In genomic region chrX:71669947-71670346, GRCh38 we compare ENCODE assay signal across 11 cellular contexts. TPM values are rescaled to one million over a fixed set of nuclear protein-coding genes. Genes with fewer than 3 reads are reported as not detected.
A peak's percentile ranks its signal among the peaks of the same experiment; 100 is the strongest.
DNase-seq lines count a peak whose midpoint lies in the region; ATAC-seq, FAIRE-seq and TF ChIP-seq lines count a peak whose summit lies in the region.
"Not testable (repeated sequence)": the region's sequence is repeated elsewhere in the genome, so short reads cannot be mapped to it uniquely, and the experiment has no call there.
"Had no signal": no experiment of that assay in that cellular context is flagged by ENCODE, and none has a peak within 500 bp of the region (broad histone marks: within the 10 kb centered on the region; RNA-seq: fewer than 3 reads in every experiment).

No MANE protein-coding gene starts in this region.

- H3K4me1 ChIP-seq in HepG2 (ENCODE audit: insufficient read depth, low read length) = not testable (repeated sequence)

- in situ Hi-C loops in HepG2 (cut with HindIII; ENCODE audit: extremely low pct_ligation_motif_present, low pct_unique_long_range_greater_than_20kb) = not testable (repeated sequence)

- H3K79me2 ChIP-seq in HepG2 (ENCODE audit: insufficient read depth, low read length) = not testable (repeated sequence)

- peak; percentile 39; the same call in 1 of the 2 replicates for TF ChIP-seq RAD21 in HepG2 (CRISPR knock-in tag; IDR thresholded peaks at IDR 0.05)

- not testable (repeated sequence) for H3K36me3 ChIP-seq in HepG2 (replicated peaks in 1 of 2; ENCODE audit: control insufficient read depth in 1 of 2, insufficient read depth in 2 of 2, low read length in 2 of 2)

- not testable (repeated sequence) for H3K9me3 Mint-ChIP-seq in CD4-positive, alpha-beta T cell; activated naive CD4-positive, alpha-beta T cell treated with anti-CD3 and anti-CD28 coated beads, Interleukin-2, amount 10 ng/mL, durations not matched to agents 7 days and 5 days

- not testable (repeated sequence) for H2AFZ ChIP-seq in HepG2 (ENCODE audit: low read length)

- POLR2A ChIA-PET in CD4-positive, alpha-beta T cell (lab: Charles Lee); HepG2 (lab: Yijun Ruan, JAX): not testable (repeated sequence)

- not testable (repeated sequence) for TF ChIP-seq CTCF in CD4-positive, alpha-beta T cell (IDR thresholded peaks at IDR 0.05)
- TF ChIP-seq CTCF in LNCaP clone FGC (IDR thresholded peaks at IDR 0.05; ENCODE audit: control insufficient read depth, extremely low read depth, insufficient read depth) (peak; percentile 56), HepG2 (CRISPR knock-in tag; IDR thresholded peaks at IDR 0.05) (peak; percentile 78)

- H3K27ac Mint-ChIP-seq in CD4-positive, alpha-beta T cell; activated naive CD4-positive, alpha-beta T cell treated with anti-CD3 and anti-CD28 coated beads, Interleukin-2, amount 10 ng/mL, durations not matched to agents 7 days and 5 days: not testable (repeated sequence)

- not testable (repeated sequence) for H4K20me1 ChIP-seq in HepG2 (ENCODE audit: insufficient read depth, low read length)

- H3K9ac ChIP-seq in HepG2 (ENCODE audit: insufficient read depth, low read depth, low read length) = not testable (repeated sequence)

- CTCF ChIA-PET in CD4-positive, alpha-beta T cell (lab: Charles Lee) = interaction anchor here (0.6 kb wide), 1 partner anchor 190 kb away, joined by 3 read pairs; no protein-coding TSS in a partner anchor
- CTCF ChIA-PET in activated naive CD4-positive, alpha-beta T cell treated with anti-CD3 and anti-CD28 coated beads, Interleukin-2, amount 10 ng/mL, durations not matched to agents 7 days and 5 days (lab: Charles Lee) = interaction anchor here (1.1 to 1.7 kb wide), 2 partner anchors 10 to 190 kb away, joined by 4 read pairs; no protein-coding TSS in a partner anchor
- CTCF ChIA-PET in HepG2 (lab: Yijun Ruan, JAX; ENCODE audit: low intra/inter-chr PET ratio, low total read pairs) = interaction anchor here (1.2 kb wide), 1 partner anchor 189 kb away, joined by 3 read pairs; no protein-coding TSS in a partner anchor

- not testable (repeated sequence) for H3K27ac ChIP-seq in CD4-positive, alpha-beta T cell (ENCODE audit: low read depth, low read length); HepG2 (ENCODE audit: extremely low read length, insufficient read depth, low read length)

- TF ChIP-seq POLR2A in erythroblast (IDR thresholded peaks at IDR 0.05; ENCODE audit: low read length); HepG2 (IDR thresholded peaks at IDR 0.05; ENCODE audit: insufficient read depth in 1 of 2, low read depth in 2 of 2, low read length in 2 of 2): not testable (repeated sequence)

- peak; percentile 66 for ATAC-seq in CD4-positive, alpha-beta T cell (ENCODE audit: poor library complexity)
- ATAC-seq in HepG2 = peak; percentile 92

- H3K27me3 Mint-ChIP-seq in CD4-positive, alpha-beta T cell = not testable (repeated sequence)
- peaks cover 46% of the 10 kb centered on the region for H3K27me3 Mint-ChIP-seq in activated naive CD4-positive, alpha-beta T cell treated with anti-CD3 and anti-CD28 coated beads, Interleukin-2, amount 10 ng/mL, durations not matched to agents 7 days and 5 days

- not testable (repeated sequence) for BruUV-seq in HepG2 (replicated peaks; lab: Mats Ljungman, UMichigan)

- peak; percentile 89 for FAIRE-seq in GM19239 (lab: Jason Lieb, UNC)
- peak; percentile 88 for FAIRE-seq in HepG2 (lab: Jason Lieb, UNC)

- DNase-seq in CD4-positive, alpha-beta T cell = peak in 3 of 10 experiments; percentile 13 to 24 (median 24)
- not testable (repeated sequence) for DNase-seq in GM19239 (ENCODE audit: insufficient read length, low spot score); LNCaP clone FGC (ENCODE audit: low read depth); HepG2 (ENCODE audit: low spot score)
- DNase-seq in RPMI8226 (peak; percentile 38), erythroblast (lab: John Stamatoyannopoulos, UW) (peak; percentile 32 to 50)
- DNase-seq in activated naive CD4-positive, alpha-beta T cell treated with anti-CD3 and anti-CD28 coated beads, Interleukin-2, amount 10 ng/mL, durations not matched to agents 7 days and 5 days = peak; percentile 45
- peak; percentile 21 for DNase-seq in stimulated activated CD4-positive, alpha-beta T cell treated with anti-CD3 and anti-CD28 coated beads, Interleukin-12 subunit alpha, Interleukin-12 subunit beta, amount 100 ng/mL, for 4 hours

- not testable (repeated sequence) for H3K27me3 ChIP-seq in CD4-positive, alpha-beta T cell (ENCODE audit: control insufficient read depth, insufficient read depth, low read length); HepG2 (ENCODE audit: control insufficient read depth in 1 of 2, insufficient read depth in 2 of 2, low read length in 2 of 2)

- not testable (repeated sequence) for TF ChIP-seq EP300 in HepG2 (IDR thresholded peaks at IDR 0.05; ENCODE audit: low read depth in 2 of 2, low read length in 2 of 2); HepG2 (CRISPR knock-in tag; IDR thresholded peaks at IDR 0.05; ENCODE audit: borderline replicate concordance)

- not testable (repeated sequence) for H3K9me3 ChIP-seq in CD4-positive, alpha-beta T cell (ENCODE audit: control insufficient read depth, low read length); HepG2 (ENCODE audit: low read length)

- intact Hi-C loops in CD4-positive, alpha-beta T cell (cut with DNase I, micrococcal nuclease) = loop anchor here (1.0 kb wide), 2 partner anchors 188 to 189 kb away; no protein-coding TSS in a partner anchor
- intact Hi-C loops in HepG2 (cut with micrococcal nuclease; ENCODE audit: unreplicated experiment) = not testable (repeated sequence)

- H3K4me1 Mint-ChIP-seq in CD4-positive, alpha-beta T cell (ENCODE audit: low read depth) = peaks cover 22% of the 10 kb centered on the region
- peaks cover 20% of the 10 kb centered on the region for H3K4me1 Mint-ChIP-seq in activated naive CD4-positive, alpha-beta T cell treated with anti-CD3 and anti-CD28 coated beads, Interleukin-2, amount 10 ng/mL, durations not matched to agents 7 days and 5 days

- not testable (repeated sequence) for H3K4me3 Mint-ChIP-seq in CD4-positive, alpha-beta T cell; activated naive CD4-positive, alpha-beta T cell treated with anti-CD3 and anti-CD28 coated beads, Interleukin-2, amount 10 ng/mL, durations not matched to agents 7 days and 5 days

- H3K4me2 ChIP-seq in HepG2 (ENCODE audit: low read depth, low read length) = not testable (repeated sequence)

- H3K4me3 ChIP-seq in LNCaP clone FGC (ENCODE audit: low read depth, low read length); HepG2 (replicated peaks in 1 of 3; ENCODE audit: insufficient read depth in 1 of 3, low read depth in 2 of 3, low read length in 3 of 3): not testable (repeated sequence)

- not testable (repeated sequence) for H3K36me3 Mint-ChIP-seq in CD4-positive, alpha-beta T cell (ENCODE audit: low read depth); activated naive CD4-positive, alpha-beta T cell treated with anti-CD3 and anti-CD28 coated beads, Interleukin-2, amount 10 ng/mL, durations not matched to agents 7 days and 5 days

- no CpG with 5 or more reads among the region's 10 CpGs for WGBS in HepG2 (ENCODE audit: low lambda C conversion rate)

RNA-seq across cellular contexts. Expression of gene CXorf49, which starts 48.1 kb away (rescaled TPM):
- total RNA-seq in CD4-positive, alpha-beta T cell = not detected
- not detected in 2 replicates for total RNA-seq in HepG2 (2016; rRNA removed; fragmentation: Illumina TruSeq; extraction: Trizol)
- total RNA-seq in HepG2 (2016; cell fraction: cytosol; rRNA removed; fragmentation: Illumina TruSeq; extraction: Trizol; ENCODE audit: low read depth) = not detected in 2 replicates
- total RNA-seq in HepG2 (2016; cell fraction: insoluble cytoplasmic fraction; rRNA removed; fragmentation: Illumina TruSeq; extraction: Trizol) = not detected in 2 replicates
- not detected in 2 replicates for total RNA-seq in HepG2 (2016; cell fraction: membrane; rRNA removed; fragmentation: Illumina TruSeq; extraction: Trizol)
- total RNA-seq in HepG2 (2016; cell fraction: nucleus; rRNA removed; fragmentation: Illumina TruSeq; extraction: Trizol) = not detected in 2 replicates
- not detected in 2 replicates for polyA plus RNA-seq in HepG2 (2011; rRNA removed)
- not detected in 2 replicates for polyA plus RNA-seq in HepG2 (2011; cell fraction: cytosol; rRNA removed)
- not detected in 2 replicates for polyA plus RNA-seq in HepG2 (2011; cell fraction: nucleus; rRNA removed)
- polyA plus RNA-seq in HepG2 (2012) = not detected in 2 replicates
- not detected in 2 replicates for polyA plus RNA-seq in HepG2 (2016; cell fraction: cytosol; fragmentation: Illumina TruSeq; extraction: Trizol; ENCODE audit: low read depth)
- not detected in 2 replicates for polyA plus RNA-seq in HepG2 (2016; cell fraction: insoluble cytoplasmic fraction; fragmentation: Illumina TruSeq; extraction: Trizol; ENCODE audit: low read depth)
- not detected in 2 replicates for polyA plus RNA-seq in HepG2 (2016; cell fraction: membrane; fragmentation: Illumina TruSeq; extraction: Trizol; ENCODE audit: low read depth)
- not detected in 2 replicates for polyA plus RNA-seq in HepG2 (2016; cell fraction: nucleus; fragmentation: Illumina TruSeq; extraction: Trizol; ENCODE audit: insufficient read depth, low read depth)
- polyA minus RNA-seq in HepG2 (2011; rRNA and poly(A)+ RNA removed; ENCODE audit: low replicate concordance) = not detected in 2 replicates
- polyA minus RNA-seq in HepG2 (2011; cell fraction: cytosol; rRNA and poly(A)+ RNA removed) = not detected in 2 replicates
- polyA minus RNA-seq in HepG2 (2011; cell fraction: nucleus; rRNA and poly(A)+ RNA removed) = not detected in 2 replicates
- total RNA-seq: activated T-helper 1 cell treated with anti-CD3 and anti-CD28 coated beads, Interleukin-12 subunit alpha, Interleukin-12 subunit beta, Interleukin-2, Interleukin-4 antibody, amounts not matched to agents 30 ng/mL and 10 ng/mL and 1 ng/mL, durations not matched to agents 14 hours and 24 hours and 36 hours; CD8-positive, alpha-beta memory T cell; pulmonary artery endothelial cell had no signal
- polyA plus RNA-seq: CD8-positive, alpha-beta memory T cell had no signal

RNA-seq across cellular contexts. Expression of gene CXCR3, which starts 51.6 kb away (rescaled TPM):
- 10 to 100 TPM; 19.5 to 22.0 TPM for total RNA-seq in CD4-positive, alpha-beta T cell
- 0.17 and 0.18 TPM in 2 replicates for total RNA-seq in HepG2 (2016; rRNA removed; fragmentation: Illumina TruSeq; extraction: Trizol)
- total RNA-seq in HepG2 (2016; cell fraction: cytosol; rRNA removed; fragmentation: Illumina TruSeq; extraction: Trizol; ENCODE audit: low read depth) = 0.18 and 0.20 TPM in 2 replicates
- 0.13 TPM in 1 of 2 replicates, not detected in the other for total RNA-seq in HepG2 (2016; cell fraction: insoluble cytoplasmic fraction; rRNA removed; fragmentation: Illumina TruSeq; extraction: Trizol)
- total RNA-seq in HepG2 (2016; cell fraction: membrane; rRNA removed; fragmentation: Illumina TruSeq; extraction: Trizol) = 0.10 and 0.15 TPM in 2 replicates
- total RNA-seq in HepG2 (2016; cell fraction: nucleus; rRNA removed; fragmentation: Illumina TruSeq; extraction: Trizol) = 0.22 and 0.37 TPM in 2 replicates
- polyA plus RNA-seq in HepG2 (2011; rRNA removed) = not detected in 2 replicates
- polyA plus RNA-seq in HepG2 (2011; cell fraction: cytosol; rRNA removed) = not detected in 2 replicates
- 0.07 TPM in 1 of 2 replicates, not detected in the other for polyA plus RNA-seq in HepG2 (2011; cell fraction: nucleus; rRNA removed)
- polyA plus RNA-seq in HepG2 (2012) = not detected in 2 replicates
- polyA plus RNA-seq in HepG2 (2016; cell fraction: cytosol; fragmentation: Illumina TruSeq; extraction: Trizol; ENCODE audit: low read depth) = 0.08 and 0.09 TPM in 2 replicates
- polyA plus RNA-seq in HepG2 (2016; cell fraction: insoluble cytoplasmic fraction; fragmentation: Illumina TruSeq; extraction: Trizol; ENCODE audit: low read depth) = 0.32 TPM in 1 of 2 replicates, not detected in the other
- 0.15 and 0.27 TPM in 2 replicates for polyA plus RNA-seq in HepG2 (2016; cell fraction: membrane; fragmentation: Illumina TruSeq; extraction: Trizol; ENCODE audit: low read depth)
- 0.28 and 0.29 TPM in 2 replicates for polyA plus RNA-seq in HepG2 (2016; cell fraction: nucleus; fragmentation: Illumina TruSeq; extraction: Trizol; ENCODE audit: insufficient read depth, low read depth)
- 0.30 TPM in 1 of 2 replicates, not detected in the other for polyA minus RNA-seq in HepG2 (2011; rRNA and poly(A)+ RNA removed; ENCODE audit: low replicate concordance)
- polyA minus RNA-seq in HepG2 (2011; cell fraction: cytosol; rRNA and poly(A)+ RNA removed) = not detected in 2 replicates
- not detected in 2 replicates for polyA minus RNA-seq in HepG2 (2011; cell fraction: nucleus; rRNA and poly(A)+ RNA removed)
- total RNA-seq: pulmonary artery endothelial cell had no signal

Comparison
In these comparisons a context has a peak if more than half of its experiments do, and no peak if none do; other contexts are left out.
1. RNA of gene CXCR3, which starts 51.6 kb away (total RNA-seq): 19.5 to 22.0 TPM in CD4-positive, alpha-beta T cell; 0.10 to 0.37 TPM in HepG2; every median in the first group is over 10 times any median in the second.